8 cellular contexts compared by ENCODE assay signal in genomic region chr15:79896131-79896633, GRCh38. TPM values are rescaled to one million over a fixed set of nuclear protein-coding genes. Genes with fewer than 3 reads are reported as not detected.
DNase-seq lines count a peak whose midpoint lies in the region; ATAC-seq, FAIRE-seq and TF ChIP-seq lines count a peak whose summit lies in the region.

No MANE protein-coding gene starts in this region.

- H3K27ac Mint-ChIP-seq in progenitor cell of endocrine pancreas = peak overlapping the region; percentile 100

- intact Hi-C loops in esophagus muscularis mucosa (cut with DNase I) = loop anchor here (2.0 kb wide), 1 partner anchor 97 kb away; no protein-coding TSS in a partner anchor
- intact Hi-C loops in posterior cingulate gyrus (cut with DNase I) = loop anchor here (2.0 to 10.0 kb wide), 2 partner anchors 27 to 159 kb away; partner anchors contain the start of gene ZFAND6

- peaks cover 15% of the 10 kb centered on the region for H3K4me1 Mint-ChIP-seq in progenitor cell of endocrine pancreas (ENCODE audit: low read depth)

- no peaks in the 10 kb centered on the region for H3K9me3 Mint-ChIP-seq in progenitor cell of endocrine pancreas (ENCODE audit: low read depth)

- peaks cover 4 to 18% (median 17%) of the 10 kb centered on the region in 4 donors for H3K4me1 ChIP-seq in esophagus muscularis mucosa

- H3K9me3 ChIP-seq in SK-N-MC (ENCODE audit: low read depth, low read length) (no peaks in the 10 kb centered on the region), esophagus muscularis mucosa (no peaks in the 10 kb centered on the region)

- no peak for TF ChIP-seq CTCF in esophagus muscularis mucosa (IDR thresholded peaks at IDR 0.05)
- no peak for TF ChIP-seq CTCF in progenitor cell of endocrine pancreas (IDR thresholded peaks at IDR 0.05; ENCODE audit: unreplicated experiment)

- no peak overlapping the region for H3K27ac ChIP-seq in SK-N-MC
- H3K27ac ChIP-seq in esophagus muscularis mucosa (replicated peaks in 1 of 4) = peak overlapping the region; percentile 93 to 95 (median 94)

- WGBS in esophagus muscularis mucosa = 20% methylated on average over 10 of the region's 10 CpGs

- H3K36me3 Mint-ChIP-seq in progenitor cell of endocrine pancreas (ENCODE audit: insufficient read depth) = peaks cover 7% of the 10 kb centered on the region

- peak overlapping the region; percentile 88 for H3K9ac ChIP-seq in SK-N-MC (ENCODE audit: insufficient read length)

- no peak for TF ChIP-seq POLR2A in esophagus muscularis mucosa (IDR thresholded peaks at IDR 0.05; ENCODE audit: low read depth)

- ATAC-seq in HG03039 (IDR thresholded peaks at IDR 0.05; ENCODE audit: unreplicated experiment) = no peak

- H3K27me3 Mint-ChIP-seq in progenitor cell of endocrine pancreas = no peaks in the 10 kb centered on the region

- peak overlapping the region; percentile 99 for H3K4me3 Mint-ChIP-seq in progenitor cell of endocrine pancreas (ENCODE audit: low read depth)

- no peak for TF ChIP-seq EP300 in esophagus muscularis mucosa (IDR thresholded peaks at IDR 0.05)

- H3K4me3 ChIP-seq in H7 (ENCODE audit: insufficient read depth, low read depth, low read length) (peak overlapping the region; percentile 98), SK-N-MC (peak overlapping the region; percentile 85), esophagus muscularis mucosa (peak overlapping the region; percentile 74 to 87 (median 86))

- DNase-seq in GM18507 (ENCODE audit: extremely low spot score, insufficient read length, low read depth) = peak; percentile 5
- DNase-seq in H7 = no peak
- no peak for DNase-seq in SK-N-MC (ENCODE audit: low read depth, low spot score)
- DNase-seq in esophagus muscularis mucosa (ENCODE audit: extremely low spot score) = no peak
- no peak for DNase-seq in progenitor cell of endocrine pancreas (ENCODE audit: low spot score, unreplicated experiment)
- no peak for DNase-seq in mesenteric fat pad (ENCODE audit: low spot score)
- DNase-seq in posterior cingulate gyrus = no peak

- H3K27me3 ChIP-seq in H7 (ENCODE audit: control insufficient read depth, insufficient read depth, low read length) = no peaks in the 10 kb centered on the region
- H3K27me3 ChIP-seq in esophagus muscularis mucosa = no peaks in the 10 kb centered on the region

- peak; percentile 90 for FAIRE-seq in GM18507 (lab: Jason Lieb, UNC)

- H3K36me3 ChIP-seq in H7 (replicated peaks; ENCODE audit: control insufficient read depth, insufficient read depth, low read length) = no peaks in the 10 kb centered on the region
- H3K36me3 ChIP-seq in SK-N-MC (ENCODE audit: insufficient read depth, low read length) = no peaks in the 10 kb centered on the region
- peaks cover 0 to 13% (median 0%) of the 10 kb centered on the region in 4 donors for H3K36me3 ChIP-seq in esophagus muscularis mucosa

RNA-seq across cellular contexts. Expression of gene MTHFS, which starts 0.6 kb away (rescaled TPM):
- total RNA-seq in H7 (2014; rRNA removed; shearing (Covaris generic)) = 11.5 and 13.9 TPM in 2 replicates
- total RNA-seq in esophagus muscularis mucosa (10 to 100 TPM in 2 of 4 donors, 1 to 10 TPM in 2; 8.8 to 21.2 (median 13.1) TPM), progenitor cell of endocrine pancreas (33.3 and 33.6 TPM in 2 replicates), mesenteric fat pad (20.0 TPM)
